ENCODE assay signal across 23 cellular contexts in the genomic region with DNA sequence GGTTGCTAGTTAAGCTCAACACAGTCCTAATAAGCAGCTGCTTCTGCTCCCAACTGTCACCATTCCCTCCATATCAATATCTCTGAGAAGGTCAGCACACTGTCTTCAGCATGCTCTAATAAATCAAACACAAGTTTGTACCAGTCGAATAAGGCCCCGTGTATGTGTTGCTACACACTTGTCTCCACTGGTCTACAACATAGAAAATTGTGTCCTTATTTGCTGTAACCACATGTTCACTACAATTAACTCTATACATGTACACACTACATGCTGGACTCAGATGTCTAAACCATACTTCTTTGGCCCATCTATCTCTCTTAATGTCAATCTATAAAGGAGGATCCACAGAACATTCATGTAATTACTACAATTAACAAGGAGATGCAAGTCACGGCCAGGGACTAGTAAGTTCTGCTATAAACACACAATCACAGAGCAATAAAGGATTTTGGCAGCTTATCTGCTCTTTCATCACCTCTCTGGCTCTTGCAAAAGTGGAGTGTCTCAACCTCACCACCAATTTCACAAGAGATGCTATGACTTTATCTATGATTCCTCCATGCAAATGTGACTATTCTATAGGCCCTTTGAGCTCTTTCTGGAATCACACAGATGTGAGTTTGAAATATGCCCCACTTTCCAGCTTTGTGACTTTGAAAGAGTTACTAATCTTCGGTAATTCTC.
A peak's percentile ranks its signal among the peaks of the same experiment; 100 is the strongest.
DNase-seq lines count a peak whose midpoint lies in the region; ATAC-seq and TF ChIP-seq lines count a peak whose summit lies in the region.
"Had no signal": no experiment of that assay in that cellular context is flagged by ENCODE, and none has a peak within 500 bp of the region (broad histone marks: within the 10 kb centered on the region; RNA-seq: fewer than 3 reads in every experiment).

No MANE protein-coding gene starts in this region.

- ATAC-seq in right lobe of liver (peak; percentile 79 to 94 (median 88)), GM21786 (IDR thresholded peaks at IDR 0.05; ENCODE audit: unreplicated experiment) (no peak), GM21515 (IDR thresholded peaks at IDR 0.05; ENCODE audit: unreplicated experiment) (no peak)
- ATAC-seq: activated CD8-positive, alpha-beta T cell treated with anti-CD3 and anti-CD28 coated beads, Interleukin-2, amount 10 ng/mL, durations not matched to agents 7 days and 5 days; left ventricle myocardium superior; SK-N-SH treated with all-trans-retinoic acid at 6 μM for 48 hours had no signal

- H3K9me3 ChIP-seq in right lobe of liver = no peaks in the 10 kb centered on the region
- H3K9me3 ChIP-seq: adrenal gland had no signal

- TF ChIP-seq CTCF in cardiac fibroblast (IDR thresholded peaks at IDR 0.05; ENCODE audit: low read depth, low read length) = no peak
- TF ChIP-seq CTCF in right lobe of liver (IDR thresholded peaks at IDR 0.05) = no peak

- no peak for TF ChIP-seq POLR2A in right lobe of liver (IDR thresholded peaks at IDR 0.05)

- H3K27ac ChIP-seq in right lobe of liver = peak overlapping the region in 2 of 3 donors; percentile 11 to 65
- H3K27ac ChIP-seq: adrenal gland, cardiac muscle cell, hepatocyte, parathyroid adenoma, RWPE1 had no signal

- peaks cover 0 to 37% (median 12%) of the 10 kb centered on the region in 4 donors for H3K4me1 ChIP-seq in right lobe of liver
- H3K4me1 ChIP-seq: adrenal gland, parathyroid adenoma had no signal

- no peaks in the 10 kb centered on the region for H3K27me3 ChIP-seq in right lobe of liver
- H3K27me3 ChIP-seq: adrenal gland, cardiac muscle cell, hepatocyte had no signal

- intact Hi-C loops in right lobe of liver (cut with DNase I) = no loop called here

- H3K36me3 ChIP-seq in right lobe of liver = no peaks in the 10 kb centered on the region
- H3K36me3 ChIP-seq: adrenal gland, cardiac muscle cell had no signal

- DNase-seq in ELR (ENCODE audit: low read depth) (peak; percentile 2), M059J (ENCODE audit: low read depth) (peak; percentile 14), cardiac fibroblast (ENCODE audit: low read depth in 2 of 2) (peak; percentile 26 to 56), right lobe of liver (peak in 1 of 3 donors; percentile 64), pons (ENCODE audit: low spot score) (no peak)
- DNase-seq: activated CD8-positive, alpha-beta T cell treated with anti-CD3 and anti-CD28 coated beads, Interleukin-2, amount 10 ng/mL, durations not matched to agents 7 days and 5 days; adrenal gland; CD4-positive, CD25-positive, alpha-beta regulatory T cell; DMS153; foreskin melanocyte; immature natural killer cell; left ventricle myocardium superior; NCI-H1436 treated with DMSO at 0.1 percent for 48 hours; NCI-H526 treated with DMSO at 0.1 percent for 48 hours; nephron progenitor cell; T-helper 9 cell had no signal

- 29% methylated on average over 4 of the region's 4 CpGs for WGBS in right lobe of liver (ENCODE audit: insufficient coverage, low coverage, low lambda C conversion rate, missing lambda C conversion rate)

- H3K4me3 ChIP-seq in cardiac fibroblast (replicated peaks in 1 of 2; ENCODE audit: low read depth in 2 of 2, low read length in 2 of 2) (no peak overlapping the region), right lobe of liver (no peak overlapping the region)
- H3K4me3 ChIP-seq: adrenal gland, cardiac muscle cell, hepatocyte had no signal

Comparison
In these comparisons a context has a peak if more than half of its experiments do, and no peak if none do; other contexts are left out.
1. ATAC-seq: peak in right lobe of liver (4 of 4); none in GM21786 (single experiment) and GM21515 (single experiment).